In the genomic region with DNA sequence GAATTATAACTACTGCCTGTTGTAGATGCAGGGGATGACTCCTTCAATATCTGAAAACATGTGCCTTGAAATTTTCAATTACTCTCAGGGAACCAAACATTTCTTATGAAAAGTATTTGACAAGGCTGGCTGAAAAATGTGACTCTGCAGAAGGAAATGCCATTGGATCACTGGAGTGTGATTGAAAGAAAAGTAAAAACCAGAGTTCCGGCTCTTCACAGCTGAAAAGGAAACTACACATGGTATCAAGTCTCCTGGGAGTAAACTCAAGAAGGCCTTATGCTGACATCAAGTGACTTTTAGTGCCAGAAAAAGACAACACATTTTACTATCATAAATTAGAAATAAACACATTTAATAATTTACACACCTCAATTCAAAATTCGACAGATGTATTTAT, we compare ENCODE assay signal across 16 cellular contexts.
DNase-seq lines count a peak whose midpoint lies in the region; ATAC-seq and TF ChIP-seq lines count a peak whose summit lies in the region.
"Had no signal": no experiment of that assay in that cellular context is flagged by ENCODE, and none has a peak within 500 bp of the region (broad histone marks: within the 10 kb centered on the region; RNA-seq: fewer than 3 reads in every experiment).

No MANE protein-coding gene starts in this region.

- H3F3A ChIP-seq in MM.1S (ENCODE audit: insufficient read depth, low read length): no peaks in the 10 kb centered on the region

- TF ChIP-seq POLR2A in stomach (IDR thresholded peaks at IDR 0.05): no peak

- H3K79me2 ChIP-seq in MM.1S (ENCODE audit: low read length): no peaks in the 10 kb centered on the region

- no peaks in the 10 kb centered on the region for H4K20me1 ChIP-seq in MM.1S (ENCODE audit: insufficient read depth, low read length)

- H3K4me1 Mint-ChIP-seq in stimulated activated naive B cell treated with anti-CD40 and anti-IgM and Interleukin-4, amounts not matched to agents 10 μg/mL and 1 μg/mL and 100 μg/mL, for 72 hours: peaks cover 2 to 5% of the 10 kb centered on the region in 2 donors
- H3K4me1 Mint-ChIP-seq: immature natural killer cell had no signal

- H3K27me3 Mint-ChIP-seq in stimulated activated naive B cell treated with anti-CD40 and anti-IgM and Interleukin-4, amounts not matched to agents 10 μg/mL and 1 μg/mL and 100 μg/mL, for 72 hours: no peaks in the 10 kb centered on the region
- H3K27me3 Mint-ChIP-seq: naive thymus-derived CD8-positive, alpha-beta T cell had no signal

- no peaks in the 10 kb centered on the region for H3K9me3 ChIP-seq in MM.1S (replicated peaks; ENCODE audit: insufficient read depth, low read length)
- H3K9me3 ChIP-seq in stomach: peaks cover 0 to 20% (median 2%) of the 10 kb centered on the region in 4 donors
- H3K9me3 ChIP-seq: esophagus muscularis mucosa had no signal

- 64 to 72% (median 69%) methylated on average over 2 of the region's 2 CpGs for WGBS in stomach, 5 donors

- no peak overlapping the region for H2AFZ ChIP-seq in MM.1S (ENCODE audit: low read length)

- H3K4me3 ChIP-seq in MM.1S (ENCODE audit: low read length) (no peak overlapping the region), stomach (no peak overlapping the region)
- H3K4me3 ChIP-seq: esophagus muscularis mucosa, skin epidermis had no signal

- no peak for TF ChIP-seq EP300 in stomach (IDR thresholded peaks at IDR 0.05)

- peak; percentile 15 for DNase-seq in NCI-H2107 treated with DMSO at 0.1 percent for 48 hours (lab: John Stamatoyannopoulos, UW; ENCODE audit: unreplicated experiment)
- DNase-seq in NCI-H2107 (lab: John Stamatoyannopoulos, UW): no peak
- DNase-seq in MM.1S: peak; percentile 30
- no peak for DNase-seq in stimulated activated naive B cell treated with anti-CD40 and anti-IgM and Interleukin-4, amounts not matched to agents 10 μg/mL and 1 μg/mL and 100 μg/mL, for 72 hours
- DNase-seq in stomach: no peak
- DNase-seq in NCI-H345 treated with DMSO at 0.1 percent for 48 hours (lab: John Stamatoyannopoulos, UW; ENCODE audit: unreplicated experiment): no peak
- no peak for DNase-seq in dermis blood vessel endothelial cell
- DNase-seq: activated T-cell treated with anti-CD3 and anti-CD28 coated beads for 4 hours; DND-41; immature natural killer cell; naive thymus-derived CD8-positive, alpha-beta T cell; NCI-H1105 had no signal

- no peak overlapping the region for H3K27ac Mint-ChIP-seq in stimulated activated naive B cell treated with anti-CD40 and anti-IgM and Interleukin-4, amounts not matched to agents 10 μg/mL and 1 μg/mL and 100 μg/mL, for 72 hours
- H3K27ac Mint-ChIP-seq: immature natural killer cell; naive thymus-derived CD8-positive, alpha-beta T cell had no signal

- no peak overlapping the region for H3K4me2 ChIP-seq in MM.1S (ENCODE audit: low read depth, low read length)

- no peak for TF ChIP-seq CTCF in MM.1S (IDR thresholded peaks at IDR 0.05; ENCODE audit: low read length)
- TF ChIP-seq CTCF in stomach (IDR thresholded peaks at IDR 0.05): no peak

- intact Hi-C loops in stomach (cut with DNase I; ENCODE audit: low total_unique reads): no loop called here

- ATAC-seq in HG02884 (IDR thresholded peaks at IDR 0.05; ENCODE audit: unreplicated experiment): peak; percentile 86
- ATAC-seq in stimulated activated naive B cell treated with anti-CD40 and anti-IgM and Interleukin-4, amounts not matched to agents 10 μg/mL and 1 μg/mL and 100 μg/mL, for 72 hours (replicated peaks): peak; percentile 61 to 73
- ATAC-seq: naive thymus-derived CD8-positive, alpha-beta T cell had no signal

- H3K27ac ChIP-seq in MM.1S (ENCODE audit: low read length): no peak overlapping the region
- no peak overlapping the region for H3K27ac ChIP-seq in stomach
- H3K27ac ChIP-seq: esophagus muscularis mucosa, HL-60, skin epidermis had no signal

- H3K4me3 Mint-ChIP-seq in stimulated activated naive B cell treated with anti-CD40 and anti-IgM and Interleukin-4, amounts not matched to agents 10 μg/mL and 1 μg/mL and 100 μg/mL, for 72 hours: peak overlapping the region in 1 of 2 donors; percentile 39
- H3K4me3 Mint-ChIP-seq: immature natural killer cell; naive thymus-derived CD8-positive, alpha-beta T cell had no signal

- H3K36me3 ChIP-seq in MM.1S (replicated peaks; ENCODE audit: insufficient read depth, low read length) (no peaks in the 10 kb centered on the region), stomach (no peaks in the 10 kb centered on the region)
- H3K36me3 ChIP-seq: esophagus muscularis mucosa had no signal

- H3K9me3 Mint-ChIP-seq in stimulated activated naive B cell treated with anti-CD40 and anti-IgM and Interleukin-4, amounts not matched to agents 10 μg/mL and 1 μg/mL and 100 μg/mL, for 72 hours: peaks cover 0 to 3% of the 10 kb centered on the region in 2 donors

- no peaks in the 10 kb centered on the region for H3K36me3 Mint-ChIP-seq in stimulated activated naive B cell treated with anti-CD40 and anti-IgM and Interleukin-4, amounts not matched to agents 10 μg/mL and 1 μg/mL and 100 μg/mL, for 72 hours
- H3K36me3 Mint-ChIP-seq: immature natural killer cell had no signal

- H3K9ac ChIP-seq in MM.1S (ENCODE audit: low read length): no peak overlapping the region

- H3K27me3 ChIP-seq in MM.1S (replicated peaks; ENCODE audit: insufficient read depth, low read length): no peaks in the 10 kb centered on the region
- H3K27me3 ChIP-seq in stomach: no peaks in the 10 kb centered on the region
- H3K27me3 ChIP-seq: esophagus muscularis mucosa had no signal

- H3K4me1 ChIP-seq in MM.1S (ENCODE audit: low read length) (no peaks in the 10 kb centered on the region), stomach (no peaks in the 10 kb centered on the region)
- H3K4me1 ChIP-seq: esophagus muscularis mucosa had no signal

- no peaks in the 10 kb centered on the region for H3K9me2 ChIP-seq in MM.1S (replicated peaks; ENCODE audit: insufficient read depth, low read length)

Comparison
In these comparisons a context has a peak if more than half of its experiments do, and no peak if none do; other contexts are left out.
1. DNase-seq: peak in NCI-H2107 treated with DMSO at 0.1 percent for 48 hours (single experiment) and MM.1S (single experiment); none in NCI-H2107 (single experiment), stimulated activated naive B cell treated with anti-CD40 and anti-IgM and Interleukin-4, amounts not matched to agents 10 μg/mL and 1 μg/mL and 100 μg/mL, for 72 hours (single experiment), stomach (single experiment), NCI-H345 treated with DMSO at 0.1 percent for 48 hours (single experiment) and dermis blood vessel endothelial cell (single experiment).